ENCODE assay signal across 1 cellular context in the genomic region with DNA sequence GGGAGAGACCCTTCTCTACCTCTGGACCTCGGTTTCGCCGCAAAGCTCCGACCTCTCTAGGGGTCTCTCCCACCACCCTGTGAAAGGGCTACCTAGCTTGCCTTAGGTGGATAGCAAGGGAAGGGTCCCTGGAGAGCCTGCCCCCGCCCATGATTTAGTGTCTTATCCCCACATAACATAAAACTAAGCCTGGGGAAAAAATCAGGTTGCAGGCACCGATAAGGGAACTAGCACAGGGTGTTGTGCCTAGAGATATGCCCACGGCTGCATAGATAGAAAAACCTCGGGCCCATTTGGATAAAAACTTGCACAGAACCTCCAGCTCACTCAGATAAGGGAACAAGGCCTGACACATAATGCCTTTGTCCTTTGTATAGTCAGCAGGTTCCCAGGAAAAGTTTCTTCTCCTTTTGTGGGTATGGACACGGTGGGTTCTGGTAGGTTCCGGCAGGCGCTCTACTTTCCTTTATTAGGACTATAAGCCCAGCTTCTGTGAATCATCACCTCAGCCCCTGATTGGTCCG.
TF ChIP-seq lines count a peak whose summit lies in the region.

No MANE protein-coding gene starts in this region.

TF ChIP-seq in A549, 52 proteins besides CTCF, POLR2A, EP300 and RAD21 (continued from another document):
- TF ChIP-seq REST (IDR thresholded peaks at IDR 0.05) = no peak
- TF ChIP-seq HOXA7 (CRISPR knock-in tag; IDR thresholded peaks at IDR 0.05) = no peak
- no peak for TF ChIP-seq MAFK (IDR thresholded peaks at IDR 0.05; ENCODE audit: partially characterized antibody)
- TF ChIP-seq TFCP2L1 (CRISPR knock-in tag; IDR thresholded peaks at IDR 0.05) = no peak
- TF ChIP-seq EHF (CRISPR knock-in tag; IDR thresholded peaks at IDR 0.05) = no peak
- no peak for TF ChIP-seq EHMT2 (IDR thresholded peaks at IDR 0.05; ENCODE audit: low read depth)
- no peak for TF ChIP-seq FOSB (CRISPR knock-in tag; IDR thresholded peaks at IDR 0.05)
- no peak for TF ChIP-seq SREBF2 (IDR thresholded peaks at IDR 0.05)
- no peak for TF ChIP-seq RNF2 (IDR thresholded peaks at IDR 0.05; ENCODE audit: borderline replicate concordance, low read depth)
- TF ChIP-seq CHD4 (IDR thresholded peaks at IDR 0.05; ENCODE audit: borderline replicate concordance) = no peak
- no peak for TF ChIP-seq HEYL (CRISPR knock-in tag; IDR thresholded peaks at IDR 0.05)
- no peak for TF ChIP-seq ZSCAN20 (CRISPR knock-in tag; IDR thresholded peaks at IDR 0.05)
- TF ChIP-seq RARB (CRISPR knock-in tag; IDR thresholded peaks at IDR 0.05) = no peak
- no peak for TF ChIP-seq RCOR1 (IDR thresholded peaks at IDR 0.05; ENCODE audit: low read depth, low read length)
